In genomic region chr7:128591705-128592104, GRCh38 we compare ENCODE assay signal across 16 cellular contexts.
DNase-seq lines count a peak whose midpoint lies in the region; ATAC-seq and TF ChIP-seq lines count a peak whose summit lies in the region.
"Had no signal": no experiment of that assay in that cellular context is flagged by ENCODE, and none has a peak within 500 bp of the region (broad histone marks: within the 10 kb centered on the region; RNA-seq: fewer than 3 reads in every experiment).

No MANE protein-coding gene starts in this region.

- H3K27me3 ChIP-seq in BE2C: no peaks in the 10 kb centered on the region
- H3K27me3 ChIP-seq in aorta (ENCODE audit: control insufficient read depth in 1 of 2, insufficient read depth in 2 of 2, low read length in 1 of 2): no peaks in the 10 kb centered on the region
- no peaks in the 10 kb centered on the region for H3K27me3 ChIP-seq in uterus

- DNase-seq in BE2C: peak; percentile 25
- DNase-seq in SK-N-DZ (ENCODE audit: low spot score): peak; percentile 87
- peak in 27 of 42 donors; percentile 9 to 74 (median 37) for DNase-seq in head of caudate nucleus
- DNase-seq in pons (ENCODE audit: low spot score): peak; percentile 75
- no peak for DNase-seq in stimulated activated CD4-positive, alpha-beta T cell treated with anti-CD3 and anti-CD28 coated beads, Interleukin-4, amount 100 ng/mL, for 1 hour
- no peak for DNase-seq in aorta
- DNase-seq in uterus: no peak
- DNase-seq: CD8-positive, alpha-beta memory T cell; DMS53; MV-4-11; NCI-H1694 treated with DMSO at 0.1 percent for 48 hours; NCI-H2227 treated with DMSO at 0.1 percent for 48 hours; NCI-H510A treated with DMSO at 0.1 percent for 48 hours; NCI-H774; SHP77 had no signal

- ATAC-seq in aorta (ENCODE audit: low FRiP score): no peak

- no peaks in the 10 kb centered on the region; the same call in 1 of the 2 replicates for H3K36me3 ChIP-seq in BE2C
- H3K36me3 ChIP-seq in aorta (ENCODE audit: control insufficient read depth in 1 of 2, insufficient read depth in 2 of 2, low read length in 1 of 2): peaks cover 0 to 3% of the 10 kb centered on the region in 2 donors
- no peaks in the 10 kb centered on the region for H3K36me3 ChIP-seq in uterus

- H3K4me3 ChIP-seq in BE2C (ENCODE audit: low read depth, low read length) (no peak overlapping the region), aorta (ENCODE audit: low read length in 2 of 2) (no peak overlapping the region), uterus (no peak overlapping the region)

- H3K4me1 ChIP-seq in BE2C (no peaks in the 10 kb centered on the region), aorta (ENCODE audit: control insufficient read depth in 1 of 2, insufficient read depth in 2 of 2, low read length in 2 of 2) (no peaks in the 10 kb centered on the region), uterus (no peaks in the 10 kb centered on the region)

- no peak overlapping the region for H3K27ac ChIP-seq in aorta (ENCODE audit: low read depth in 1 of 2, low read length in 2 of 2)
- H3K27ac ChIP-seq in uterus: no peak overlapping the region
- H3K27ac ChIP-seq: KMS-11 had no signal

- no peak for TF ChIP-seq POLR2A in uterus (IDR thresholded peaks at IDR 0.05)

- TF ChIP-seq CTCF in BE2C (IDR thresholded peaks at IDR 0.05; ENCODE audit: low read depth, low read length) (no peak), uterus (IDR thresholded peaks at IDR 0.05) (no peak)

- intact Hi-C loops in head of caudate nucleus (cut with DNase I) (no loop called here), aorta (cut with DNase I) (no loop called here), uterus (cut with DNase I; ENCODE audit: low total_unique reads) (no loop called here)

- WGBS in aorta, 2 donors: 88% methylated on average over 5 of the region's 5 CpGs

- H3K9me3 ChIP-seq in BE2C (no peaks in the 10 kb centered on the region), aorta (ENCODE audit: control insufficient read depth, low read length) (no peaks in the 10 kb centered on the region), uterus (no peaks in the 10 kb centered on the region)

Comparison
In these comparisons a context has a peak if more than half of its experiments do, and no peak if none do; other contexts are left out.
1. DNase-seq: peak in BE2C (single experiment), SK-N-DZ (single experiment), head of caudate nucleus (27 of 42) and pons (single experiment); none in stimulated activated CD4-positive, alpha-beta T cell treated with anti-CD3 and anti-CD28 coated beads, Interleukin-4, amount 100 ng/mL, for 1 hour (single experiment), aorta (0 of 2) and uterus (0 of 2).